In genomic region chr5:93578179-93578812, GRCh38 we compare ENCODE assay signal across 10 cellular contexts. TPM values are rescaled to one million over a fixed set of nuclear protein-coding genes. Genes with fewer than 3 reads are reported as not detected.
DNase-seq lines count a peak whose midpoint lies in the region; ATAC-seq and TF ChIP-seq lines count a peak whose summit lies in the region.
"Had no signal": no experiment of that assay in that cellular context is flagged by ENCODE, and none has a peak within 500 bp of the region (broad histone marks: within the 10 kb centered on the region; RNA-seq: fewer than 3 reads in every experiment).

No MANE protein-coding gene starts in this region.

- H3K27ac ChIP-seq in CD4-positive, CD25-positive, alpha-beta regulatory T cell (ENCODE audit: insufficient read depth, low read length, poor library complexity, severe bottlenecking), result no peak overlapping the region
- H3K27ac ChIP-seq in esophagus squamous epithelium (peak overlapping the region; percentile 64 to 93 (median 89)), neuronal stem cell (replicated peaks; ENCODE audit: low read length) (peak overlapping the region; percentile 16)

- intact Hi-C loops in esophagus squamous epithelium (cut with DNase I), result no loop called here

- H2BK5ac ChIP-seq in neuronal stem cell (ENCODE audit: low read length), result peak overlapping the region; percentile 93

- peak overlapping the region; percentile 21 for H2AK5ac ChIP-seq in neuronal stem cell (ENCODE audit: low read depth, low read length)

- H3K9ac ChIP-seq in neuronal stem cell (ENCODE audit: low read depth, low read length, poor library complexity), result no peak overlapping the region

- no peak overlapping the region for H2BK12ac ChIP-seq in neuronal stem cell (ENCODE audit: low read length)

- H3K18ac ChIP-seq in neuronal stem cell (ENCODE audit: low read length), result peak overlapping the region; percentile 86

- H4K91ac ChIP-seq in neuronal stem cell (ENCODE audit: low read depth, low read length, poor library complexity), result no peak overlapping the region

- no peak overlapping the region for H3K4me3 ChIP-seq in CD4-positive, CD25-positive, alpha-beta regulatory T cell (ENCODE audit: low read depth, low read length)
- H3K4me3 ChIP-seq in NB4 (ENCODE audit: low read depth, low read length), result no peak overlapping the region
- H3K4me3 ChIP-seq in esophagus squamous epithelium, result peak overlapping the region in 3 of 4 donors; percentile 51 to 76 (median 62)
- H3K4me3 ChIP-seq in neuronal stem cell (ENCODE audit: low read length in 2 of 2), result peak overlapping the region in 1 of 2 donors; percentile 85

- no peak overlapping the region for H4K8ac ChIP-seq in neuronal stem cell (ENCODE audit: low read depth, low read length)

- TF ChIP-seq CTCF in NB4 (IDR thresholded peaks at IDR 0.05; ENCODE audit: low read depth, low read length) (no peak), esophagus squamous epithelium (IDR thresholded peaks at IDR 0.05) (no peak)

- TF ChIP-seq POLR2A in NB4 (IDR thresholded peaks at IDR 0.05; ENCODE audit: extremely low read depth, insufficient read length) (no peak), esophagus squamous epithelium (IDR thresholded peaks at IDR 0.05) (no peak)

- peaks cover under 1 to 22% (median 13%) of the 10 kb centered on the region in 4 donors for H3K4me1 Mint-ChIP-seq in CD4-positive, CD25-positive, alpha-beta regulatory T cell

- H3K4me2 ChIP-seq in neuronal stem cell (ENCODE audit: insufficient read depth, low read length, poor library complexity, severe bottlenecking), result peak overlapping the region; percentile 29

- H2AFZ ChIP-seq in neuronal stem cell (ENCODE audit: low read length), result no peak overlapping the region

- 55 to 60% methylated on average over 12 to 14 of the region's 19 CpGs for WGBS in esophagus squamous epithelium, 2 donors
- no CpG with 5 or more reads among the region's 19 CpGs for WGBS in neuronal stem cell (ENCODE audit: extremely low coverage in 2 of 2, insufficient read length in 2 of 2, insufficient replicate concordance in 1 of 2), 2 donors

- peaks cover 72% of the 10 kb centered on the region for H3K27me3 Mint-ChIP-seq in CD4-positive, CD25-positive, alpha-beta regulatory T cell

- H3K9me3 Mint-ChIP-seq in CD4-positive, CD25-positive, alpha-beta regulatory T cell, result peaks cover 0 to 2% (median 0%) of the 10 kb centered on the region in 7 donors

- no peak for DNase-seq in CD4-positive, CD25-positive, alpha-beta regulatory T cell
- DNase-seq in NB4 (ENCODE audit: low read depth) (peak; percentile 20), esophagus squamous epithelium (lab: John Stamatoyannopoulos, UW) (no peak), neuronal stem cell (ENCODE audit: low spot score) (no peak), middle frontal gyrus (ENCODE audit: extremely low spot score, low spot score) (no peak), NCI-H1105 treated with DMSO at 0.1 percent for 48 hours (lab: John Stamatoyannopoulos, UW) (no peak), GM03348 (ENCODE audit: low spot score) (no peak)
- DNase-seq: DMS153, NCI-H446 had no signal

- peak overlapping the region; percentile 47 for H2BK15ac ChIP-seq in neuronal stem cell (ENCODE audit: low read length)

- peaks cover 67% of the 10 kb centered on the region for H3K27me3 ChIP-seq in CD4-positive, CD25-positive, alpha-beta regulatory T cell (ENCODE audit: control insufficient read depth, insufficient read depth, low read length)
- peaks cover 0 to 95% (median 8%) of the 10 kb centered on the region in 4 donors for H3K27me3 ChIP-seq in esophagus squamous epithelium
- H3K27me3 ChIP-seq in neuronal stem cell (ENCODE audit: control insufficient read depth in 3 of 3, insufficient read depth in 3 of 3, low read depth in 1 of 3, low read length in 3 of 3), result peaks cover 0 to 8% (median 0%) of the 10 kb centered on the region in 3 experiments

- peaks cover 41% of the 10 kb centered on the region for H3K4me1 ChIP-seq in CD4-positive, CD25-positive, alpha-beta regulatory T cell (ENCODE audit: control insufficient read depth, insufficient read depth, low read length, poor library complexity, severe bottlenecking)
- H3K4me1 ChIP-seq in esophagus squamous epithelium, result peaks cover 11 to 81% (median 18%) of the 10 kb centered on the region in 3 donors
- H3K4me1 ChIP-seq in neuronal stem cell (ENCODE audit: control insufficient read depth in 2 of 2, insufficient read depth in 1 of 2, low read depth in 1 of 2, low read length in 2 of 2), result peaks cover 39 to 48% of the 10 kb centered on the region in 2 donors

- no peak for ATAC-seq in CD4-positive, CD25-positive, alpha-beta regulatory T cell (ENCODE audit: low read depth in 2 of 2)
- no peak for ATAC-seq in HG03354 (IDR thresholded peaks at IDR 0.05; ENCODE audit: poor library complexity, severe bottlenecking, unreplicated experiment)

- peak overlapping the region; percentile 15 to 77 (median 41) for H3K4me3 Mint-ChIP-seq in CD4-positive, CD25-positive, alpha-beta regulatory T cell

- no peaks in the 10 kb centered on the region for H3K9me3 ChIP-seq in CD4-positive, CD25-positive, alpha-beta regulatory T cell (ENCODE audit: control insufficient read depth in 2 of 2, low read length in 2 of 2)
- H3K9me3 ChIP-seq in esophagus squamous epithelium, result no peaks in the 10 kb centered on the region
- H3K9me3 ChIP-seq in neuronal stem cell (replicated peaks in 1 of 2; ENCODE audit: control insufficient read depth in 2 of 2, insufficient read depth in 1 of 2, low read depth in 1 of 2, low read length in 2 of 2), result peaks cover 0 to 6% of the 10 kb centered on the region in 2 donors

- H3K36me3 Mint-ChIP-seq in CD4-positive, CD25-positive, alpha-beta regulatory T cell, result peaks cover 4% of the 10 kb centered on the region

- H3K23ac ChIP-seq in neuronal stem cell (ENCODE audit: low read depth, low read length, poor library complexity), result no peak overlapping the region

- H3K27ac Mint-ChIP-seq in CD4-positive, CD25-positive, alpha-beta regulatory T cell, result no peak overlapping the region

- no peak overlapping the region for H3K14ac ChIP-seq in neuronal stem cell (ENCODE audit: low read length)

- H3K4ac ChIP-seq in neuronal stem cell (ENCODE audit: low read length), result no peak overlapping the region

- peaks cover 9% of the 10 kb centered on the region for H3K79me1 ChIP-seq in neuronal stem cell (ENCODE audit: low read depth, low read length)

- H2BK120ac ChIP-seq in neuronal stem cell (ENCODE audit: low read depth, low read length), result peak overlapping the region; percentile 40

- H3K36me3 ChIP-seq in CD4-positive, CD25-positive, alpha-beta regulatory T cell (ENCODE audit: control insufficient read depth, insufficient read depth, low read length), result no peaks in the 10 kb centered on the region
- H3K36me3 ChIP-seq in esophagus squamous epithelium, result no peaks in the 10 kb centered on the region
- peaks cover 0 to 12% of the 10 kb centered on the region in 2 donors for H3K36me3 ChIP-seq in neuronal stem cell (replicated peaks in 1 of 2; ENCODE audit: control insufficient read depth in 2 of 2, insufficient read depth in 2 of 2, low read length in 2 of 2)

RNA-seq across cellular contexts. Expression of gene NR2F1-AS1, which starts 2.7 kb away (rescaled TPM):
- total RNA-seq in CD4-positive, CD25-positive, alpha-beta regulatory T cell, result not detected
- polyA plus RNA-seq in CD4-positive, CD25-positive, alpha-beta regulatory T cell, result not detected
- total RNA-seq in esophagus squamous epithelium, result 10 to 100 TPM in 1 of 4 donors, 1 to 10 TPM in 2, under 1 TPM in 1; 0.49 to 11.3 (median 1.5) TPM
- 12.0 TPM for polyA plus RNA-seq in neuronal stem cell (2013, experiment 1 of 2)
- polyA plus RNA-seq in neuronal stem cell (2013, experiment 2 of 2), result 12.9 TPM

RNA-seq across cellular contexts. Expression of gene NR2F1, which starts 4.7 kb away (rescaled TPM):
- total RNA-seq in CD4-positive, CD25-positive, alpha-beta regulatory T cell, result not detected
- not detected for polyA plus RNA-seq in CD4-positive, CD25-positive, alpha-beta regulatory T cell
- total RNA-seq in esophagus squamous epithelium, result 10 to 100 TPM in 1 of 4 donors, 1 to 10 TPM in 3; 1.9 to 26.3 (median 3.7) TPM
- 63.6 TPM for polyA plus RNA-seq in neuronal stem cell (2013, experiment 1 of 2)
- polyA plus RNA-seq in neuronal stem cell (2013, experiment 2 of 2), result 66.2 TPM

Comparison
In these comparisons a context has a peak if more than half of its experiments do, and no peak if none do; other contexts are left out.
1. H3K4me3 ChIP-seq: peak in esophagus squamous epithelium (3 of 4); none in CD4-positive, CD25-positive, alpha-beta regulatory T cell (single experiment) and NB4 (single experiment).